In the genomic region with DNA sequence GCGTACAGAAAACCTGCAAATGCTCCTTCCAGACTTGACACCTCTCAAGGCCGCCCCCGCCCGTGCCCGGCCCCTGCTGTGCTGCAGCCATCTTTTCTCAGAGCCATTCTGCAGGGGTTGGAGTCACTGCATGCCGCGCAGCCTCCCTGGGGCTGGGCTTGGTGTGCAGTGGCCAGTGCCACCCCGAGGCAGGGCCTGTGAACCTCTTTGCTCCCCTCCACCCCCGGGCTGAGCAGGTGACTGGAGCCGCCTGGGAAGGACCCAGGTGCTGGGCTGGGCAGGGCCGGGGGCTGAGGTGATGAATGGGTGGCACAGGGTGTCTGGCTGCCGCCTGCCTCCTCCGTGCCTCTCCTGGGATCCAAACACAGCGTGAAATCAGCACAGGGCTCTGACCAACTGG, we compare ENCODE assay signal across 2 cellular contexts.
TF ChIP-seq lines count a peak whose summit lies in the region.

No MANE protein-coding gene starts in this region.

TF ChIP-seq in HepG2, 621 proteins besides CTCF, POLR2A, EP300 and RAD21:
- TF ChIP-seq HOXA5 (CRISPR knock-in tag; IDR thresholded peaks at IDR 0.05) (no peak), AGO2 (optimal IDR thresholded peaks at IDR 0.05; ENCODE audit: low read depth, low read length) (peak; percentile 57)
TF ChIP-seq in HepG2: peak in this region for 1.

TF ChIP-seq in WTC11, 78 proteins besides CTCF, POLR2A, EP300 and RAD21:
- TF ChIP-seq, protein P1, sequence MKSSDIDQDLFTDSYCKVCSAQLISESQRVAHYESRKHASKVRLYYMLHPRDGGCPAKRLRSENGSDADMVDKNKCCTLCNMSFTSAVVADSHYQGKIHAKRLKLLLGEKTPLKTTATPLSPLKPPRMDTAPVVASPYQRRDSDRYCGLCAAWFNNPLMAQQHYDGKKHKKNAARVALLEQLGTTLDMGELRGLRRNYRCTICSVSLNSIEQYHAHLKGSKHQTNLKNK (CRISPR knock-in tag; IDR thresholded peaks at IDR 0.05) = no peak
- TF ChIP-seq, protein P2, sequence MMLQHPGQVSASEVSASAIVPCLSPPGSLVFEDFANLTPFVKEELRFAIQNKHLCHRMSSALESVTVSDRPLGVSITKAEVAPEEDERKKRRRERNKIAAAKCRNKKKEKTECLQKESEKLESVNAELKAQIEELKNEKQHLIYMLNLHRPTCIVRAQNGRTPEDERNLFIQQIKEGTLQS (CRISPR knock-in tag; conservative IDR thresholded peaks at IDR 0.05) = no peak
- TF ChIP-seq NFE2L1 (CRISPR knock-in tag; IDR thresholded peaks at IDR 0.05) (no peak), ATF1 (CRISPR knock-in tag; IDR thresholded peaks at IDR 0.05) (no peak), ZBTB21 (CRISPR knock-in tag; IDR thresholded peaks at IDR 0.05; ENCODE audit: borderline replicate concordance) (no peak), NFYB (CRISPR knock-in tag; conservative IDR thresholded peaks at IDR 0.05; ENCODE audit: low read depth) (no peak), FOXP1 (CRISPR knock-in tag; IDR thresholded peaks at IDR 0.05; ENCODE audit: borderline replicate concordance) (no peak), GABPB1 (CRISPR knock-in tag; IDR thresholded peaks at IDR 0.05) (no peak), CBFB (CRISPR knock-in tag; IDR thresholded peaks at IDR 0.05; ENCODE audit: low read depth) (no peak), TCF7 (CRISPR knock-in tag; IDR thresholded peaks at IDR 0.05; ENCODE audit: low read depth) (no peak), TEAD4 (CRISPR knock-in tag; IDR thresholded peaks at IDR 0.05) (no peak), ZNF317 (CRISPR knock-in tag; IDR thresholded peaks at IDR 0.05; ENCODE audit: borderline replicate concordance, low read depth) (no peak), RORB (CRISPR knock-in tag; IDR thresholded peaks at IDR 0.05) (no peak), TP53 (CRISPR knock-in tag; IDR thresholded peaks at IDR 0.05) (no peak), SMAD4 (CRISPR knock-in tag; IDR thresholded peaks at IDR 0.05) (no peak), JAZF1 (CRISPR knock-in tag; IDR thresholded peaks at IDR 0.05) (no peak)
- TF ChIP-seq, protein P3, sequence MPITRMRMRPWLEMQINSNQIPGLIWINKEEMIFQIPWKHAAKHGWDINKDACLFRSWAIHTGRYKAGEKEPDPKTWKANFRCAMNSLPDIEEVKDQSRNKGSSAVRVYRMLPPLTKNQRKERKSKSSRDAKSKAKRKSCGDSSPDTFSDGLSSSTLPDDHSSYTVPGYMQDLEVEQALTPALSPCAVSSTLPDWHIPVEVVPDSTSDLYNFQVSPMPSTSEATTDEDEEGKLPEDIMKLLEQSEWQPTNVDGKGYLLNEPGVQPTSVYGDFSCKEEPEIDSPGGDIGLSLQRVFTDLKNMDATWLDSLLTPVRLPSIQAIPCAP (CRISPR knock-in tag; IDR thresholded peaks at IDR 0.05) = no peak
- TF ChIP-seq, protein P4, sequence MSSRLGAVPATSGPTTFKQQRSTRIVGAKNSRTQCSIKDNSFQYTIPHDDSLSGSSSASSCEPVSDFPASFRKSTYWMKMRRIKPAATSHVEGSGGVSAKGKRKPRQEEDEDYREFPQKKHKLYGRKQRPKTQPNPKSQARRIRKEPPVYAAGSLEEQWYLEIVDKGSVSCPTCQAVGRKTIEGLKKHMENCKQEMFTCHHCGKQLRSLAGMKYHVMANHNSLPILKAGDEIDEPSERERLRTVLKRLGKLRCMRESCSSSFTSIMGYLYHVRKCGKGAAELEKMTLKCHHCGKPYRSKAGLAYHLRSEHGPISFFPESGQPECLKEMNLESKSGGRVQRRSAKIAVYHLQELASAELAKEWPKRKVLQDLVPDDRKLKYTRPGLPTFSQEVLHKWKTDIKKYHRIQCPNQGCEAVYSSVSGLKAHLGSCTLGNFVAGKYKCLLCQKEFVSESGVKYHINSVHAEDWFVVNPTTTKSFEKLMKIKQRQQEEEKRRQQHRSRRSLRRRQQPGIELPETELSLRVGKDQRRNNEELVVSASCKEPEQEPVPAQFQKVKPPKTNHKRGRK (CRISPR knock-in tag; IDR thresholded peaks at IDR 0.05; ENCODE audit: borderline replicate concordance) = no peak
- TF ChIP-seq, protein P5, sequence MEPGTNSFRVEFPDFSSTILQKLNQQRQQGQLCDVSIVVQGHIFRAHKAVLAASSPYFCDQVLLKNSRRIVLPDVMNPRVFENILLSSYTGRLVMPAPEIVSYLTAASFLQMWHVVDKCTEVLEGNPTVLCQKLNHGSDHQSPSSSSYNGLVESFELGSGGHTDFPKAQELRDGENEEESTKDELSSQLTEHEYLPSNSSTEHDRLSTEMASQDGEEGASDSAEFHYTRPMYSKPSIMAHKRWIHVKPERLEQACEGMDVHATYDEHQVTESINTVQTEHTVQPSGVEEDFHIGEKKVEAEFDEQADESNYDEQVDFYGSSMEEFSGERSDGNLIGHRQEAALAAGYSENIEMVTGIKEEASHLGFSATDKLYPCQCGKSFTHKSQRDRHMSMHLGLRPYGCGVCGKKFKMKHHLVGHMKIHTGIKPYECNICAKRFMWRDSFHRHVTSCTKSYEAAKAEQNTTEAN (CRISPR knock-in tag; IDR thresholded peaks at IDR 0.05) = no peak
